ENCODE assay signal across 27 cellular contexts in the genomic region with DNA sequence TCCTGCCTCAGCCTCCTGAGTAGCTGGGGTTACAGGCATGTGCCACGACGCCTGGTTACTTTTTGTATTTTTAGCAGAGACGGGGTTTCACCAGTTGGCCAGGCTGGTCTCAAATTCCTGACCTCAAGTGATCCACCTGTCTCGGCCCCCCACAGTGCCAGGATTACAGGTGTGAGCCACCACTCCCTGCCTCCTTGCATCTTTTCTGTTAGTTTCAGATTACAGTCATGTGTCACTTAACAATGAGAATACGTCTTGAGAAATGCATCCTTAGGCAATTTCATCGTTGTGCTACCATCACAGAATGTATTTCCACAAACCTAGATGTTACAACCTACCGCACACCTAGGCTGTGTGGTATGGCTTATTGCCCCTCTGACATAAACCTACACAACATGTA.
"Had no signal": no experiment of that assay in that cellular context is flagged by ENCODE, and none has a peak within 500 bp of the region (broad histone marks: within the 10 kb centered on the region; RNA-seq: fewer than 3 reads in every experiment).

No MANE protein-coding gene starts in this region.

- H3K9me3 Mint-ChIP-seq: naive thymus-derived CD4-positive, alpha-beta T cell; nephron progenitor cell; stimulated activated effector memory CD8-positive, alpha-beta T cell treated with anti-CD3 and anti-CD28 coated beads, Interleukin-12 subunit alpha, Interleukin-12 subunit beta, amount 100 ng/mL, for 72 hours; type B pancreatic cell had no signal

- H3K36me3 ChIP-seq: gastroesophageal sphincter, heart left ventricle, left lung, sigmoid colon, stomach, tibial artery had no signal

- H3K36me3 Mint-ChIP-seq: stimulated activated effector memory CD8-positive, alpha-beta T cell treated with anti-CD3 and anti-CD28 coated beads, Interleukin-12 subunit alpha, Interleukin-12 subunit beta, amount 100 ng/mL, for 72 hours; type B pancreatic cell had no signal

- H3K4me1 ChIP-seq: foreskin keratinocyte, left lung had no signal

- H3K27ac Mint-ChIP-seq: naive thymus-derived CD4-positive, alpha-beta T cell; stimulated activated effector memory CD8-positive, alpha-beta T cell treated with anti-CD3 and anti-CD28 coated beads, Interleukin-12 subunit alpha, Interleukin-12 subunit beta, amount 100 ng/mL, for 72 hours; type B pancreatic cell had no signal

- H3K4me2 ChIP-seq: hepatocyte had no signal

- H3K4me3 ChIP-seq: dorsolateral prefrontal cortex, gastroesophageal sphincter, heart left ventricle, hepatocyte, left lung, psoas muscle, sigmoid colon, stomach, testis, tibial artery had no signal

- ATAC-seq: esophagus mucosa; foreskin keratinocyte; gastroesophageal sphincter; heart left ventricle; left cardiac atrium; left lung; naive thymus-derived CD4-positive, alpha-beta T cell; psoas muscle; right cardiac atrium; stimulated activated effector memory CD8-positive, alpha-beta T cell treated with anti-CD3 and anti-CD28 coated beads, Interleukin-12 subunit alpha, Interleukin-12 subunit beta, amount 100 ng/mL, for 72 hours had no signal

- H3K27ac ChIP-seq: dorsolateral prefrontal cortex, epithelial cell of prostate, foreskin keratinocyte, gastroesophageal sphincter, heart left ventricle, hepatocyte, left lung, psoas muscle, sigmoid colon, stomach, testis, tibial artery had no signal

- H2AFZ ChIP-seq: hepatocyte had no signal

- H3K9me3 ChIP-seq: gastroesophageal sphincter, heart left ventricle, left lung, psoas muscle, sigmoid colon, stomach, testis, tibial artery had no signal

- FAIRE-seq: islet of Langerhans had no signal

- H3K79me2 ChIP-seq: hepatocyte had no signal

- H3K4me3 Mint-ChIP-seq: naive thymus-derived CD4-positive, alpha-beta T cell; nephron progenitor cell; stimulated activated effector memory CD8-positive, alpha-beta T cell treated with anti-CD3 and anti-CD28 coated beads, Interleukin-12 subunit alpha, Interleukin-12 subunit beta, amount 100 ng/mL, for 72 hours; type B pancreatic cell had no signal

- H3K27me3 ChIP-seq: gastroesophageal sphincter, heart left ventricle, hepatocyte, left lung, sigmoid colon, stomach, testis, tibial artery had no signal

- H3K27me3 Mint-ChIP-seq: naive thymus-derived CD4-positive, alpha-beta T cell had no signal

- DNase-seq: dorsolateral prefrontal cortex; effector CD4-positive, alpha-beta T cell; foreskin keratinocyte; heart left ventricle; left cardiac atrium; left lung; mesenchymal stem cell; midbrain; naive thymus-derived CD4-positive, alpha-beta T cell; nephron progenitor cell; nucleus accumbens; psoas muscle; right cardiac atrium; sigmoid colon; stimulated activated CD4-positive, alpha-beta T cell treated with anti-CD3 and anti-CD28 coated beads, Interleukin-2, amount 100 ng/mL, for 24 hours; stimulated activated CD4-positive, alpha-beta T cell treated with anti-CD3 and anti-CD28 coated beads, Interleukin-4, amount 100 ng/mL, for 24 hours; stimulated activated naive CD4-positive, alpha-beta T cell treated with Interleukin-2 at 50 U/mL for 16 hours; stomach; testis; tibial artery had no signal

- H3K4me1 Mint-ChIP-seq: stimulated activated effector memory CD8-positive, alpha-beta T cell treated with anti-CD3 and anti-CD28 coated beads, Interleukin-12 subunit alpha, Interleukin-12 subunit beta, amount 100 ng/mL, for 72 hours had no signal
